Comparison of ENCODE assay signal across 19 cellular contexts in the genomic region with DNA sequence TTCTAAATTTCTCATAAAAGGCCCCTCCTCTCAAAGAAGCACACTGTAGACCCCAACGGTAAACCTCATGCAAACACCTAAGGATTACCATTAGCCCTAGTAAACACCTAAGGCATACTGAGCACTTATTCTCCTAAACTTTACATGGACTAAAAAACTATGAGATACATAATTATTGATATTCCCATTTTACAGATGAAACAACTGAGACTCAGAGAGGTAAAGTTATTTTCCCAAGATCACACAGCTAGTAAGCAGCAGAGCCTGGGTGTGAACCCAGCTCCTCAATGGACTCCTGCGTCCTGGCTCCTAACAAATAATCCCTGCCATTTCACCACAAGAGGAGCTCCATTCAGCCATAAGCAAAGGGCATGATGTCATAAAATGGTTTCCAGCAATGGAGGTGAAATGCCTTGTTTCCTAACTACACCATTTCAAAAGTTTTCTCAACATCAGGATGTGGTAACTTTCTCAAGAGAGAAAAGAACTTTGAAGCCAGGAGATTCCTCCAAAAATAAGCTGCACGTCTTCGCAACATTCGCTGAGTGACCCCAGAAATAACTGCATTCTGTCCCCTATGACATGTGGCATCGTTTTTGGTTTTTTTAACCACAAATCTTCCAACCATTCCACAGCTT. TPM values are rescaled to one million over a fixed set of nuclear protein-coding genes. Genes with fewer than 3 reads are reported as not detected.
DNase-seq lines count a peak whose midpoint lies in the region; ATAC-seq and TF ChIP-seq lines count a peak whose summit lies in the region.
"Had no signal": no experiment of that assay in that cellular context is flagged by ENCODE, and none has a peak within 500 bp of the region (broad histone marks: within the 10 kb centered on the region; RNA-seq: fewer than 3 reads in every experiment).

No MANE protein-coding gene starts in this region.

- H3K36me3 ChIP-seq in GM23338 (ENCODE audit: insufficient read depth): no peaks in the 10 kb centered on the region
- no peaks in the 10 kb centered on the region for H3K36me3 ChIP-seq in stomach
- peaks cover 0 to 2% of the 10 kb centered on the region in 2 donors for H3K36me3 ChIP-seq in neuronal stem cell (replicated peaks in 1 of 2; ENCODE audit: control insufficient read depth in 2 of 2, insufficient read depth in 2 of 2, low read length in 2 of 2)
- H3K36me3 ChIP-seq: tibial artery had no signal

- H3K4me1 ChIP-seq in GM23338 (ENCODE audit: insufficient read depth) (no peaks in the 10 kb centered on the region), stomach (peaks cover 4 to 57% (median 40%) of the 10 kb centered on the region in 4 donors), neuronal stem cell (ENCODE audit: control insufficient read depth in 2 of 2, insufficient read depth in 1 of 2, low read depth in 1 of 2, low read length in 2 of 2) (peaks cover 0 to 3% of the 10 kb centered on the region in 2 donors)

- DNase-seq in GM23338 (ENCODE audit: low spot score): peak; percentile 24
- peak; percentile 12 for DNase-seq in NOMO-1 treated with dmso at 0.1 percent for 144 hours (lab: John Stamatoyannopoulos, UW; ENCODE audit: unreplicated experiment)
- peak; percentile 32 for DNase-seq in choroid plexus epithelial cell (ENCODE audit: low read depth)
- DNase-seq in stomach: no peak
- no peak for DNase-seq in neuronal stem cell (ENCODE audit: low spot score)
- no peak for DNase-seq in NCI-H1436 treated with DMSO at 0.1 percent for 48 hours (lab: John Stamatoyannopoulos, UW)
- DNase-seq: activated CD4-positive, alpha-beta T cell treated with anti-CD3 and anti-CD28 coated beads, Interleukin-2, amount 50 U/mL, for 1 hour; activated T-cell treated with anti-CD3 and anti-CD28 coated beads, Interleukin-2, amount 50 U/mL, for 24 hours; DMS79; effector memory CD4-positive, alpha-beta T cell; left cardiac atrium; NCI-H187 treated with DMSO at 0.1 percent for 48 hours; NCI-H510A treated with DMSO at 0.1 percent for 48 hours; tibial artery had no signal

- WGBS in stomach, 5 donors: 87 to 93% (median 87%) methylated on average over 6 of the region's 6 CpGs
- no CpG with 5 or more reads among the region's 6 CpGs for WGBS in neuronal stem cell (ENCODE audit: extremely low coverage in 2 of 2, insufficient read length in 2 of 2, insufficient replicate concordance in 1 of 2), 2 donors

- H3K27me3 ChIP-seq in GM23338 (ENCODE audit: insufficient read depth) (peaks cover 7% of the 10 kb centered on the region; the same call in 1 of the 2 replicates), stomach (peaks cover 0 to 9% (median 0%) of the 10 kb centered on the region in 3 donors), neuronal stem cell (ENCODE audit: control insufficient read depth in 3 of 3, insufficient read depth in 3 of 3, low read depth in 1 of 3, low read length in 3 of 3) (peaks cover 0 to 3% (median 3%) of the 10 kb centered on the region in 3 experiments)
- H3K27me3 ChIP-seq: tibial artery had no signal

- H3K79me2 ChIP-seq in GM23338 (replicated peaks; ENCODE audit: insufficient read depth): no peaks in the 10 kb centered on the region

- no peak overlapping the region for H3K27ac Mint-ChIP-seq in GM23338
- H3K27ac Mint-ChIP-seq: activated naive CD8-positive, alpha-beta T cell; activated T-cell treated with anti-CD3 and anti-CD28 coated beads, Interleukin-2, amount 50 U/mL, for 24 hours; CD14-positive monocyte had no signal

- TF ChIP-seq POLR2A in stomach (IDR thresholded peaks at IDR 0.05): no peak

- no peak overlapping the region for H2BK12ac ChIP-seq in neuronal stem cell (ENCODE audit: low read length)

- H4K91ac ChIP-seq in neuronal stem cell (ENCODE audit: low read depth, low read length, poor library complexity): no peak overlapping the region

- no peak overlapping the region for H3K9ac ChIP-seq in neuronal stem cell (ENCODE audit: low read depth, low read length, poor library complexity)

- H2BK5ac ChIP-seq in neuronal stem cell (ENCODE audit: low read length): no peak overlapping the region

- peaks cover 4% of the 10 kb centered on the region for H3F3A ChIP-seq in GM23338 (replicated peaks; ENCODE audit: low read depth)

- H3K9me3 Mint-ChIP-seq in GM23338: peaks cover 5% of the 10 kb centered on the region; the same call in 1 of the 3 replicates
- H3K9me3 Mint-ChIP-seq: activated T-cell treated with anti-CD3 and anti-CD28 coated beads, Interleukin-2, amount 50 U/mL, for 24 hours had no signal

- no peak for ATAC-seq in GM23338
- no peak for ATAC-seq in HG02840 (IDR thresholded peaks at IDR 0.05; ENCODE audit: low FRiP score, unreplicated experiment)
- ATAC-seq: left cardiac atrium had no signal

- no peak overlapping the region for H2AK5ac ChIP-seq in neuronal stem cell (ENCODE audit: low read depth, low read length)

- H3K27ac ChIP-seq in GM23338 (ENCODE audit: low read depth): 0 out of 2 replicates have a peak overlapping the region, but pooled peaks have one; percentile 21
- peak overlapping the region in 3 of 5 donors; percentile 85 to 87 (median 86) for H3K27ac ChIP-seq in stomach
- H3K27ac ChIP-seq in neuronal stem cell (replicated peaks; ENCODE audit: low read length): no peak overlapping the region
- H3K27ac ChIP-seq: SK-N-MC, tibial artery had no signal

- H3K14ac ChIP-seq in neuronal stem cell (ENCODE audit: low read length): no peak overlapping the region

- peaks cover 16% of the 10 kb centered on the region for H3K27me3 Mint-ChIP-seq in GM23338 (ENCODE audit: insufficient read depth, low read depth, poor library complexity)

- no peak overlapping the region for H2AFZ ChIP-seq in GM23338
- no peak overlapping the region for H2AFZ ChIP-seq in neuronal stem cell (ENCODE audit: low read length)

- H4K8ac ChIP-seq in neuronal stem cell (ENCODE audit: low read depth, low read length): no peak overlapping the region

- H3K4ac ChIP-seq in neuronal stem cell (ENCODE audit: low read length): no peak overlapping the region

- H3K4me3 ChIP-seq in GM23338 (no peak overlapping the region), choroid plexus epithelial cell (ENCODE audit: low read depth, low read length) (no peak overlapping the region), stomach (no peak overlapping the region), neuronal stem cell (ENCODE audit: low read length in 2 of 2) (no peak overlapping the region)
- H3K4me3 ChIP-seq: SK-N-MC, tibial artery had no signal

- H3K4me2 ChIP-seq in GM23338: no peak overlapping the region
- no peak overlapping the region for H3K4me2 ChIP-seq in neuronal stem cell (ENCODE audit: insufficient read depth, low read length, poor library complexity, severe bottlenecking)

- no peaks in the 10 kb centered on the region for H4K20me1 ChIP-seq in GM23338 (replicated peaks; ENCODE audit: insufficient read depth)

- intact Hi-C loops in stomach (cut with DNase I; ENCODE audit: low total_unique reads): no loop called here

- H3K79me1 ChIP-seq in neuronal stem cell (ENCODE audit: low read depth, low read length): peaks cover 5% of the 10 kb centered on the region

- H3K9me2 ChIP-seq in GM23338 (ENCODE audit: insufficient read depth): no peaks in the 10 kb centered on the region

- no peak overlapping the region for H2BK120ac ChIP-seq in neuronal stem cell (ENCODE audit: low read depth, low read length)

- H3K36me3 Mint-ChIP-seq in GM23338 (ENCODE audit: low read depth): peaks cover 13% of the 10 kb centered on the region
- H3K36me3 Mint-ChIP-seq: activated naive CD8-positive, alpha-beta T cell had no signal

- no peak overlapping the region for H3K18ac ChIP-seq in neuronal stem cell (ENCODE audit: low read length)

- H3K4me1 Mint-ChIP-seq in GM23338: peaks cover 14% of the 10 kb centered on the region

- no peak overlapping the region for H2BK15ac ChIP-seq in neuronal stem cell (ENCODE audit: low read length)

- H3K9me3 ChIP-seq in stomach: no peaks in the 10 kb centered on the region
- H3K9me3 ChIP-seq in neuronal stem cell (replicated peaks in 1 of 2; ENCODE audit: control insufficient read depth in 2 of 2, insufficient read depth in 1 of 2, low read depth in 1 of 2, low read length in 2 of 2): peaks cover 1 to 3% of the 10 kb centered on the region in 2 donors
- H3K9me3 ChIP-seq: tibial artery had no signal

- no peak overlapping the region for H3K23ac ChIP-seq in neuronal stem cell (ENCODE audit: low read depth, low read length, poor library complexity)

- TF ChIP-seq EP300 in stomach (IDR thresholded peaks at IDR 0.05): no peak

- H3K4me3 Mint-ChIP-seq in GM23338: no peak overlapping the region
- H3K4me3 Mint-ChIP-seq: activated naive CD8-positive, alpha-beta T cell; activated T-cell treated with anti-CD3 and anti-CD28 coated beads, Interleukin-2, amount 50 U/mL, for 24 hours; CD14-positive monocyte had no signal

- TF ChIP-seq CTCF in GM23338 (conservative IDR thresholded peaks at IDR 0.05; ENCODE audit: low read depth in 2 of 2) (no peak), choroid plexus epithelial cell (conservative IDR thresholded peaks at IDR 0.05; ENCODE audit: low read depth, low read length) (no peak), stomach (IDR thresholded peaks at IDR 0.05) (no peak)

TF ChIP-seq in GM23338, 12 proteins besides CTCF, POLR2A, EP300 and RAD21 (continues in another document):
- TF ChIP-seq EZH2 (IDR thresholded peaks at IDR 0.05; ENCODE audit: low read depth, unreplicated experiment): no peak
- TF ChIP-seq ZNF114 (CRISPR knock-in tag; IDR thresholded peaks at IDR 0.05): no peak
- no peak for TF ChIP-seq JUNB (IDR thresholded peaks at IDR 0.05; ENCODE audit: unreplicated experiment)

RNA-seq across cellular contexts. Expression of gene ATP9A, which starts 4.1 kb away (rescaled TPM):
- total RNA-seq in GM23338 (2014; rRNA removed; shearing (Covaris generic)): 4.3 and 5.9 TPM in 2 replicates
- 0.68 and 0.94 TPM in 2 replicates for polyA plus RNA-seq in GM23338 (2016; fragmentation: Nextera tagmentation; extraction: Ambion mirVana)
- 10 to 100 TPM; 10.7 to 58.9 (median 32.7) TPM for total RNA-seq in stomach
- polyA plus RNA-seq in stomach: 1 to 10 TPM; 3.2 to 5.5 (median 5.2) TPM
- polyA plus RNA-seq in neuronal stem cell (2013, experiment 1 of 2): 8.4 TPM
- polyA plus RNA-seq in neuronal stem cell (2013, experiment 2 of 2): 8.9 TPM
- polyA plus RNA-seq: CD14-positive monocyte had no signal

RNA-seq across cellular contexts. Expression of gene SALL4, which starts 38.2 kb away (rescaled TPM):
- total RNA-seq in GM23338 (2014; rRNA removed; shearing (Covaris generic)): 218 and 227 TPM in 2 replicates
- polyA plus RNA-seq in GM23338 (2016; fragmentation: Nextera tagmentation; extraction: Ambion mirVana): 122 and 123 TPM in 2 replicates
- 1 to 10 TPM in 2 of 5 donors, under 1 TPM in 1, not detected in 2; under 0.01 to 2.8 (median 1.2) TPM for total RNA-seq in stomach
- polyA plus RNA-seq in stomach: under 1 TPM in 1 of 3 donors, not detected in 2; 0.23 TPM
- polyA plus RNA-seq in neuronal stem cell (2013, experiment 1 of 2): 109 TPM
- 114 TPM for polyA plus RNA-seq in neuronal stem cell (2013, experiment 2 of 2)
- total RNA-seq: mononuclear cell had no signal
- polyA plus RNA-seq: CD14-positive monocyte had no signal

Comparison
In these comparisons a context has a peak if more than half of its experiments do, and no peak if none do; other contexts are left out.
1. DNase-seq: peak in GM23338 (single experiment), NOMO-1 treated with dmso at 0.1 percent for 144 hours (single experiment) and choroid plexus epithelial cell (single experiment); none in stomach (single experiment), neuronal stem cell (single experiment) and NCI-H1436 treated with DMSO at 0.1 percent for 48 hours (single experiment).
2. RNA of gene SALL4, which starts 38.2 kb away (total RNA-seq): 218 to 227 TPM in GM23338; under 0.01 to 2.8 TPM in stomach; every median in the first group is over 10 times any median in the second.